ENCODE assay signal across 8 cellular contexts in genomic region chr11:19711911-19712280, GRCh38. TPM values are rescaled to one million over a fixed set of nuclear protein-coding genes. Genes with fewer than 3 reads are reported as not detected.
DNase-seq lines count a peak whose midpoint lies in the region; ATAC-seq and TF ChIP-seq lines count a peak whose summit lies in the region.

No MANE protein-coding gene starts in this region.

- H3K36me3 Mint-ChIP-seq in CD14-positive monocyte, result peaks cover 6 to 7% of the 10 kb centered on the region in 2 donors

- DNase-seq in CD14-positive monocyte (ENCODE audit: low spot score), result no peak
- peak; percentile 71 for DNase-seq in H7
- no peak for DNase-seq in WERI-Rb-1
- DNase-seq in fibroblast of lung (ENCODE audit: low read depth in 2 of 2), result no peak
- DNase-seq in activated gamma-delta T cell (lab: John Stamatoyannopoulos, UW), result no peak

- H3K4me2 ChIP-seq in fibroblast of lung (ENCODE audit: extremely low read depth, insufficient read depth, low read length), result peak overlapping the region; percentile 92

- peaks cover 31% of the 10 kb centered on the region for H3K4me1 Mint-ChIP-seq in CD14-positive monocyte

- peak overlapping the region; percentile 67 to 91 (median 83) for H3K27ac Mint-ChIP-seq in CD14-positive monocyte

- peak overlapping the region; percentile 34 for H2AFZ ChIP-seq in fibroblast of lung (ENCODE audit: low read length)

- ATAC-seq in HG02571 (IDR thresholded peaks at IDR 0.05; ENCODE audit: unreplicated experiment) (no peak), HG02973 (IDR thresholded peaks at IDR 0.05; ENCODE audit: unreplicated experiment) (no peak)

- intact Hi-C loops in CD14-positive monocyte (cut with micrococcal nuclease), result no loop called here

- peak overlapping the region; percentile 49 for H3K4me3 ChIP-seq in H7 (ENCODE audit: insufficient read depth, low read depth, low read length)
- peak overlapping the region; percentile 60 for H3K4me3 ChIP-seq in WERI-Rb-1 (ENCODE audit: low read depth, low read length)
- H3K4me3 ChIP-seq in fibroblast of lung (replicated peaks in 1 of 4; ENCODE audit: control extremely low read depth in 1 of 4, insufficient read depth in 1 of 4, low read depth in 3 of 4, low read length in 4 of 4), result peak overlapping the region; percentile 11 to 97 (median 51)
- H3K4me3 ChIP-seq in neutrophil (ENCODE audit: low read depth in 1 of 2, low read length in 1 of 2), result peak overlapping the region; percentile 59 to 64

- peaks cover 23% of the 10 kb centered on the region for H3K4me1 ChIP-seq in fibroblast of lung (ENCODE audit: control insufficient read depth, extremely low read depth, insufficient read depth, low read length)
- H3K4me1 ChIP-seq in neutrophil (ENCODE audit: control insufficient read depth in 1 of 2, insufficient read depth in 1 of 2, low read depth in 1 of 2, low read length in 1 of 2), result peaks cover 20 to 27% of the 10 kb centered on the region in 2 experiments

- H3K27me3 Mint-ChIP-seq in CD14-positive monocyte (ENCODE audit: low read depth in 3 of 3), result peaks cover 34 to 47% (median 38%) of the 10 kb centered on the region in 3 donors

- H3K27ac ChIP-seq in WERI-Rb-1 (no peak overlapping the region), fibroblast of lung (ENCODE audit: insufficient read depth, low read length) (peak overlapping the region; percentile 91), neutrophil (no peak overlapping the region)

- TF ChIP-seq CTCF in CD14-positive monocyte (IDR thresholded peaks at IDR 0.05) (no peak), WERI-Rb-1 (IDR thresholded peaks at IDR 0.05; ENCODE audit: low read depth, low read length) (no peak), fibroblast of lung (conservative IDR thresholded peaks at IDR 0.05 in 1 of 2, IDR thresholded peaks at IDR 0.05 in 1 of 2; ENCODE audit: low read depth in 1 of 2, low read length in 2 of 2) (no peak), neutrophil (IDR thresholded peaks at IDR 0.05) (no peak)

- H3K9ac ChIP-seq in fibroblast of lung (ENCODE audit: insufficient read depth, low read length), result peak overlapping the region; percentile 74

- no peaks in the 10 kb centered on the region for H4K20me1 ChIP-seq in fibroblast of lung (ENCODE audit: control insufficient read depth, extremely low read depth, insufficient read depth, low read length)

- peaks cover 36% of the 10 kb centered on the region for H3K27me3 ChIP-seq in H7 (ENCODE audit: control insufficient read depth, insufficient read depth, low read length)
- peaks cover 66% of the 10 kb centered on the region for H3K27me3 ChIP-seq in WERI-Rb-1 (ENCODE audit: insufficient read depth, low read depth, severe bottlenecking)
- H3K27me3 ChIP-seq in fibroblast of lung (ENCODE audit: control insufficient read depth, insufficient read depth, low read length), result no peaks in the 10 kb centered on the region
- peaks cover 76% of the 10 kb centered on the region for H3K27me3 ChIP-seq in neutrophil

- H3K36me3 ChIP-seq in H7 (replicated peaks; ENCODE audit: control insufficient read depth, insufficient read depth, low read length) (no peaks in the 10 kb centered on the region), WERI-Rb-1 (no peaks in the 10 kb centered on the region), fibroblast of lung (ENCODE audit: control insufficient read depth, insufficient read depth, low read length) (no peaks in the 10 kb centered on the region), neutrophil (no peaks in the 10 kb centered on the region)

- peaks cover 38% of the 10 kb centered on the region for H3K79me2 ChIP-seq in fibroblast of lung (ENCODE audit: control insufficient read depth, insufficient read depth, low read length)

- H3K9me3 ChIP-seq in WERI-Rb-1 (ENCODE audit: severe bottlenecking) (peaks cover 3% of the 10 kb centered on the region), fibroblast of lung (ENCODE audit: control insufficient read depth, insufficient read depth, low read depth, low read length) (no peaks in the 10 kb centered on the region), neutrophil (no peaks in the 10 kb centered on the region)

- peaks cover 0 to 22% (median 11%) of the 10 kb centered on the region in 7 donors for H3K9me3 Mint-ChIP-seq in CD14-positive monocyte

- peak overlapping the region; percentile 96 to 98 for H3K4me3 Mint-ChIP-seq in CD14-positive monocyte

RNA-seq across cellular contexts. Expression of gene NAV2, which starts 0.7 kb away (rescaled TPM):
- polyA plus RNA-seq in CD14-positive monocyte (not detected), fibroblast of lung (8.1 and 15.3 TPM in 2 replicates)
- total RNA-seq in H7 (2014; rRNA removed; shearing (Covaris generic)), result 11.1 and 12.3 TPM in 2 replicates
- total RNA-seq in fibroblast of lung, result 7.7 and 14.0 TPM in 2 replicates
- 10.9 and 15.4 TPM in 2 replicates for polyA plus RNA-seq in fibroblast of lung (2012)
- polyA minus RNA-seq in fibroblast of lung (ENCODE audit: low replicate concordance), result 44.1 and 68.7 TPM in 2 replicates
